In genomic region chr1:25819496-25820246, GRCh38 we compare ENCODE assay signal across 8 cellular contexts. TPM values are rescaled to one million over a fixed set of nuclear protein-coding genes. Genes with fewer than 3 reads are reported as not detected.
DNase-seq lines count a peak whose midpoint lies in the region; ATAC-seq, FAIRE-seq and TF ChIP-seq lines count a peak whose summit lies in the region.

MTFR1L (plus strand) TSS chr1:25819954; CDS start chr1:25823105, 3,151 bp downstream.

- H3K4me3 ChIP-seq in right atrium auricular region = peak within 1 kb of the TSS; percentile 86 to 98
- H3K4me3 ChIP-seq in vagina = peak within 1 kb of the TSS; percentile 77 to 82

- H3K4me1 ChIP-seq in right atrium auricular region = peaks cover 0 to 43% of the 10 kb centered on the region in 2 donors
- H3K4me1 ChIP-seq in vagina = peaks cover 41% of the 10 kb centered on the region

- FAIRE-seq in GM12891 (lab: Jason Lieb, UNC) = peak; percentile 99

- H3K27ac Mint-ChIP-seq in T-helper 17 cell = peak within 1 kb of the TSS; percentile 99

- peaks cover 5% of the 10 kb centered on the region for H3K36me3 Mint-ChIP-seq in T-helper 17 cell (ENCODE audit: low read depth)

- DNase-seq in GM12891 (ENCODE audit: insufficient read length, low spot score) = peak; percentile 99
- DNase-seq in NCI-H1092 treated with DMSO at 0.1 percent for 48 hours (lab: John Stamatoyannopoulos, UW) = peak; percentile 77
- peak; percentile 84 to 91 (median 91) for DNase-seq in T-helper 17 cell
- DNase-seq in amniotic stem cell (lab: John Stamatoyannopoulos, UW) = peak; percentile 40
- peak; percentile 79 for DNase-seq in right atrium auricular region (ENCODE audit: low spot score)
- DNase-seq in putamen (ENCODE audit: low spot score) = peak; percentile 82
- peak in 1 of 2 donors; percentile 89 for DNase-seq in vagina (ENCODE audit: extremely low spot score in 2 of 2)

- intact Hi-C loops in vagina (cut with DNase I) = no loop called here

- TF ChIP-seq CTCF in right atrium auricular region (IDR thresholded peaks at IDR 0.05) (no peak), vagina (IDR thresholded peaks at IDR 0.05) (no peak)

- ATAC-seq in HG02588 (IDR thresholded peaks at IDR 0.05; ENCODE audit: unreplicated experiment) (peak; percentile 77), T-helper 17 cell (peak; percentile 88)

- TF ChIP-seq POLR2A in GM12891 (IDR thresholded peaks at IDR 0.05; ENCODE audit: low read depth, low read length) (peak; percentile 89), vagina (IDR thresholded peaks at IDR 0.05) (peak in 1 of 2 donors; percentile 85)

- H3K9me3 ChIP-seq in T-helper 17 cell (ENCODE audit: control insufficient read depth, low read length, poor library complexity, severe bottlenecking) (no peaks in the 10 kb centered on the region), right atrium auricular region (no peaks in the 10 kb centered on the region), vagina (no peaks in the 10 kb centered on the region)

- no peaks in the 10 kb centered on the region for H3K27me3 Mint-ChIP-seq in T-helper 17 cell

- H3K36me3 ChIP-seq in right atrium auricular region (peaks cover 17% of the 10 kb centered on the region), vagina (peaks cover 0 to 7% of the 10 kb centered on the region in 2 donors)

- H3K27ac ChIP-seq in right atrium auricular region (peak within 1 kb of the TSS; percentile 91 to 92), vagina (peak within 1 kb of the TSS; percentile 81)

- peaks cover 25% of the 10 kb centered on the region for H3K4me1 Mint-ChIP-seq in T-helper 17 cell

- H3K4me3 Mint-ChIP-seq in T-helper 17 cell = peak within 1 kb of the TSS; percentile 98

- H3K27me3 ChIP-seq in right atrium auricular region (no peaks in the 10 kb centered on the region), vagina (no peaks in the 10 kb centered on the region)

TF ChIP-seq in GM12891, 5 proteins besides CTCF, POLR2A, EP300 and RAD21:
- 0 out of 2 replicates have a peak, but pooled peaks have one; percentile 50 for TF ChIP-seq POU2F2 (IDR thresholded peaks at IDR 0.05; ENCODE audit: low read depth, low read length)
- TF ChIP-seq PAX5 (IDR thresholded peaks at IDR 0.05; ENCODE audit: insufficient read depth, low read length, severe bottlenecking) = peak; percentile 23
- TF ChIP-seq TAF1 (IDR thresholded peaks at IDR 0.05; ENCODE audit: low read depth, low read length) = peak; percentile 76; the same call in 1 of the 2 replicates
- TF ChIP-seq SPI1 (IDR thresholded peaks at IDR 0.05; ENCODE audit: low read depth, low read length) = peak; percentile 42
- peak; percentile 86 for TF ChIP-seq POLR2AphosphoS5 (IDR thresholded peaks at IDR 0.05; ENCODE audit: low read depth, low read length)

RNA-seq across cellular contexts. Expression of gene MTFR1L, which starts in this region (rescaled TPM):
- polyA plus RNA-seq in GM12891 (2012; ENCODE audit: low read depth, missing spikeins) = 31.3 TPM
- 10 to 100 TPM; 30.4 to 37.4 TPM for total RNA-seq in T-helper 17 cell
- total RNA-seq in right atrium auricular region = 100 to 1,000 TPM; 154 to 303 TPM
- total RNA-seq in vagina = 55.7 TPM
